In the genomic region with DNA sequence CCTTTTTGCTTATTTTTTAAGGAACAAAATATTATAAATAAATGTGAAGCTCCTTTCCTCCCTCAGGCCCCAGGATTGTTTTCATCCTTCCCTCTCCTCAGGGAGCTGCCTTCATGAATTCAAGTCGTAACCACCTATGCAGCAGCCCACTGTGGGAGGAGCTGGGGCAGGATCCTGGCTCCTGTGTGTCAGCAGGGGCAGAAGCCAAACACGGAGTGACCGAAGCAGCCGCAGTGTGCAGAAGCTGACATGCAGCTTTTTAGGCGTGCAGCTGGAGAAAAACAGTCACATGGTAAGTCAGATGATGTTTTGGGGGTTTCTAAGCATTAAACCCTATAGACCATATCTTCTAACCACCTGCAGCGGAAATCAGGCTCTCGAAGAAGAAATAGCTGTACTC, we compare ENCODE assay signal across 25 cellular contexts.
"Had no signal": no experiment of that assay in that cellular context is flagged by ENCODE, and none has a peak within 500 bp of the region (broad histone marks: within the 10 kb centered on the region; RNA-seq: fewer than 3 reads in every experiment).

No MANE protein-coding gene starts in this region.

- H3K36me3 Mint-ChIP-seq: naive thymus-derived CD4-positive, alpha-beta T cell; neural progenitor cell had no signal

- H3K4me1 ChIP-seq: left lung, neural progenitor cell, pancreas, prostate gland, right atrium auricular region, transverse colon had no signal

- H3K9ac ChIP-seq: neural progenitor cell had no signal

- H3K27ac Mint-ChIP-seq: effector memory CD8-positive, alpha-beta T cell; naive thymus-derived CD4-positive, alpha-beta T cell; nephron; neural progenitor cell; stimulated activated naive CD8-positive, alpha-beta T cell treated with anti-CD3 and anti-CD28 coated beads, Interleukin-15, amount 100 ng/mL, for 72 hours had no signal

- H3K27ac ChIP-seq: left lung, neural progenitor cell, pancreas, prostate gland, right atrium auricular region, suprapubic skin, transverse colon, vagina had no signal

- H3K4me3 Mint-ChIP-seq: effector memory CD8-positive, alpha-beta T cell; naive thymus-derived CD4-positive, alpha-beta T cell; nephron; neural progenitor cell; stimulated activated naive CD8-positive, alpha-beta T cell treated with anti-CD3 and anti-CD28 coated beads, Interleukin-15, amount 100 ng/mL, for 72 hours had no signal

- DNase-seq: cortex of kidney; effector memory CD8-positive, alpha-beta T cell; erythroblast; head of caudate nucleus; left lung; mesendoderm; midbrain; naive thymus-derived CD4-positive, alpha-beta T cell; occipital lobe; pancreas; stimulated activated CD4-positive, alpha-beta T cell treated with anti-CD3 and anti-CD28 coated beads, Interleukin-12 subunit alpha, Interleukin-12 subunit beta, amount 100 ng/mL, for 4 hours; stimulated activated CD4-positive, alpha-beta T cell treated with anti-CD3 and anti-CD28 coated beads, Interleukin-1b, Interleukin-23, amount 100 ng/mL, for 48 hours; stimulated activated CD4-positive, alpha-beta T cell treated with anti-CD3 and anti-CD28 coated beads, Interleukin-4, amount 100 ng/mL, for 1 hour; stimulated activated CD8-positive, alpha-beta memory T cell treated with anti-CD3 and anti-CD28 coated beads, Interleukin-4, amount 100 ng/mL, for 48 hours; stimulated activated naive CD4-positive, alpha-beta T cell; stimulated activated naive CD8-positive, alpha-beta T cell treated with anti-CD3 and anti-CD28 coated beads, Interleukin-15, amount 100 ng/mL, for 72 hours; transverse colon had no signal

- H3K27me3 Mint-ChIP-seq: effector memory CD8-positive, alpha-beta T cell had no signal

- H3K4me2 ChIP-seq: neural progenitor cell, smooth muscle cell had no signal

- ATAC-seq: effector memory CD8-positive, alpha-beta T cell; left lung; naive thymus-derived CD4-positive, alpha-beta T cell; pancreas; sciatic nerve; stimulated activated naive CD8-positive, alpha-beta T cell treated with anti-CD3 and anti-CD28 coated beads, Interleukin-15, amount 100 ng/mL, for 72 hours had no signal

- H3K9me3 ChIP-seq: left lung, pancreas, prostate gland, right atrium auricular region, suprapubic skin, transverse colon, vagina had no signal

- H3K36me3 ChIP-seq: left lung, neural progenitor cell, pancreas, prostate gland, right atrium auricular region, suprapubic skin, transverse colon, vagina had no signal

- H3K27me3 ChIP-seq: left lung, neural progenitor cell, pancreas, right atrium auricular region, suprapubic skin, transverse colon, vagina had no signal

- H3K9me3 Mint-ChIP-seq: nephron, neural progenitor cell had no signal

- H3K4me1 Mint-ChIP-seq: naive thymus-derived CD4-positive, alpha-beta T cell; nephron; neural progenitor cell; stimulated activated naive CD8-positive, alpha-beta T cell treated with anti-CD3 and anti-CD28 coated beads, Interleukin-15, amount 100 ng/mL, for 72 hours had no signal

- H3K4me3 ChIP-seq: left lung, neural progenitor cell, pancreas, prostate gland, right atrium auricular region, smooth muscle cell, suprapubic skin, transverse colon, vagina had no signal
